14 cellular contexts compared by ENCODE assay signal in the genomic region with DNA sequence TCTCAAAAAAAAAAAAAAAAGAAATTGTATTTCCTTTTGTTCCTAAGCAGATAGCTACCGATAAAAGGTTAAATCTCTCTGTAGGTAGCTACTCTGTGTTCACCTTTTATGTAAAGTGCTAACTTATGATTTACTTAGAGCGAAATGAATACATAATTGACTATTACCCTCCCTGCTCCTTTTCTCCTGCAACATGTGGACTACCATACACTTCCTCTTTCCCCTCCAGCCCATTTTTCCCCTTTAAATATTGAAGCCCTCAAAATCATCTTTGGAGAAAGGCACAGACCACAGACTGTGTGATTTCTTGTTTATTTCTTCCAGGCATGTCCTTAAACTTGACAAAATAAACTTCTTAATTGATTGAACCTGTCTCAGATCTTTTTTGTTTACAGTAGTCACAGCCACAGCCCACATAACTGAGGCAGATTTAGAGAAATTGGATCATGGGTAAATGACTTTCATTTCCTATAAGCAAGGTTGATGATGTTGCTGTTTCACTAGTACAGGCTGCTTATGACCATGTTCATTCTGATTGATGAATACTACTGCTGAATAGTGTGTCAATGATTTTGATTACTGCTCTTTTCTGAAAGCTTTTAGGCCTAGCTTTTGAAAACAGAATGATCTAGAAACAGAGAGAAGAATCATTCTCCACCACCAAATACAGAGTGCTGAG. TPM values are rescaled to one million over a fixed set of nuclear protein-coding genes. Genes with fewer than 3 reads are reported as not detected.
A peak's percentile ranks its signal among the peaks of the same experiment; 100 is the strongest.
DNase-seq lines count a peak whose midpoint lies in the region; ATAC-seq, FAIRE-seq and TF ChIP-seq lines count a peak whose summit lies in the region.
"Had no signal": no experiment of that assay in that cellular context is flagged by ENCODE, and none has a peak within 500 bp of the region (broad histone marks: within the 10 kb centered on the region; RNA-seq: fewer than 3 reads in every experiment).

No MANE protein-coding gene starts in this region.

- H3K27me3 Mint-ChIP-seq in activated CD8-positive, alpha-beta memory T cell treated with anti-CD3 and anti-CD28 coated beads, Interleukin-2, amount 10 ng/mL, durations not matched to agents 7 days and 5 days, result peaks cover 11% of the 10 kb centered on the region
- peaks cover 9% of the 10 kb centered on the region for H3K27me3 Mint-ChIP-seq in memory B cell

- H3K9me3 Mint-ChIP-seq in activated CD8-positive, alpha-beta memory T cell treated with anti-CD3 and anti-CD28 coated beads, Interleukin-2, amount 10 ng/mL, durations not matched to agents 7 days and 5 days (ENCODE audit: low read depth), result no peaks in the 10 kb centered on the region
- H3K9me3 Mint-ChIP-seq in memory B cell, result no peaks in the 10 kb centered on the region

- CTCF ChIA-PET in activated CD8-positive, alpha-beta memory T cell treated with anti-CD3 and anti-CD28 coated beads, Interleukin-2, amount 10 ng/mL, durations not matched to agents 7 days and 5 days (lab: Charles Lee), result no interaction called here

- peak; percentile 27 for ATAC-seq in activated CD8-positive, alpha-beta memory T cell treated with anti-CD3 and anti-CD28 coated beads, Interleukin-2, amount 10 ng/mL, durations not matched to agents 7 days and 5 days
- ATAC-seq in GM21526 (IDR thresholded peaks at IDR 0.05; ENCODE audit: low FRiP score, unreplicated experiment), result peak; percentile 77
- no peak for ATAC-seq in memory B cell (ENCODE audit: low read depth)
- no peak for ATAC-seq in SK-N-SH treated with all-trans-retinoic acid at 6 μM for 48 hours
- ATAC-seq: mucosa of descending colon had no signal

- no peak overlapping the region for H3K4me3 Mint-ChIP-seq in activated CD8-positive, alpha-beta memory T cell treated with anti-CD3 and anti-CD28 coated beads, Interleukin-2, amount 10 ng/mL, durations not matched to agents 7 days and 5 days
- H3K4me3 Mint-ChIP-seq in memory B cell, result no peak overlapping the region

- no peaks in the 10 kb centered on the region for H3K36me3 Mint-ChIP-seq in activated CD8-positive, alpha-beta memory T cell treated with anti-CD3 and anti-CD28 coated beads, Interleukin-2, amount 10 ng/mL, durations not matched to agents 7 days and 5 days
- no peaks in the 10 kb centered on the region for H3K36me3 Mint-ChIP-seq in memory B cell

- H3K4me1 Mint-ChIP-seq in activated CD8-positive, alpha-beta memory T cell treated with anti-CD3 and anti-CD28 coated beads, Interleukin-2, amount 10 ng/mL, durations not matched to agents 7 days and 5 days, result peaks cover 6% of the 10 kb centered on the region
- peaks cover 6% of the 10 kb centered on the region for H3K4me1 Mint-ChIP-seq in memory B cell

- no peak for DNase-seq in activated CD8-positive, alpha-beta memory T cell treated with anti-CD3 and anti-CD28 coated beads, Interleukin-2, amount 10 ng/mL, durations not matched to agents 7 days and 5 days
- DNase-seq in activated CD8-positive, alpha-beta memory T cell treated with anti-CD3 and anti-CD28 coated beads, Interleukin-2, amount 50 U/mL, for 48 hours, result no peak
- DNase-seq in KBM-7 (peak; percentile 38), memory B cell (ENCODE audit: low spot score in 2 of 2) (no peak), H54 (ENCODE audit: insufficient read length, low spot score) (no peak)
- no peak for DNase-seq in stimulated activated naive CD4-positive, alpha-beta T cell (lab: John Stamatoyannopoulos, UW)
- DNase-seq: activated effector memory CD4-positive, alpha-beta T cell treated with anti-CD3 and anti-CD28 coated beads, Interleukin-2, amount 50 U/mL, for 16 hours; mucosa of descending colon; NCI-H774; SK-N-SH; stimulated activated CD4-positive, alpha-beta T cell treated with anti-CD3 and anti-CD28 coated beads, Interleukin-2, amount 100 ng/mL, for 24 hours had no signal

- H3K27ac Mint-ChIP-seq in activated CD8-positive, alpha-beta memory T cell treated with anti-CD3 and anti-CD28 coated beads, Interleukin-2, amount 10 ng/mL, durations not matched to agents 7 days and 5 days, result peak overlapping the region; percentile 47
- H3K27ac Mint-ChIP-seq in memory B cell, result peak overlapping the region; percentile 13

- no peak for FAIRE-seq in H54 (lab: Jason Lieb, UNC)
- FAIRE-seq: islet of Langerhans had no signal

- in situ Hi-C loops in KBM-7 (cut with MboI; ENCODE audit: low pct_unique_long_range_greater_than_20kb, low sequenced_read_pairs), result no loop called here

- TF ChIP-seq POLR2A in H54 (IDR thresholded peaks at IDR 0.05; ENCODE audit: low read depth, low read length), result no peak

TF ChIP-seq in SK-N-SH treated with all-trans-retinoic acid at 6 μM for 48 hours, 23 proteins besides CTCF, POLR2A, EP300 and RAD21 (continues in another document):
- no peak for TF ChIP-seq BACH2 (CRISPR knock-in tag; IDR thresholded peaks at IDR 0.05; ENCODE audit: borderline replicate concordance)
- TF ChIP-seq CSDC2 (CRISPR knock-in tag; IDR thresholded peaks at IDR 0.05), result no peak
- TF ChIP-seq, protein P1, sequence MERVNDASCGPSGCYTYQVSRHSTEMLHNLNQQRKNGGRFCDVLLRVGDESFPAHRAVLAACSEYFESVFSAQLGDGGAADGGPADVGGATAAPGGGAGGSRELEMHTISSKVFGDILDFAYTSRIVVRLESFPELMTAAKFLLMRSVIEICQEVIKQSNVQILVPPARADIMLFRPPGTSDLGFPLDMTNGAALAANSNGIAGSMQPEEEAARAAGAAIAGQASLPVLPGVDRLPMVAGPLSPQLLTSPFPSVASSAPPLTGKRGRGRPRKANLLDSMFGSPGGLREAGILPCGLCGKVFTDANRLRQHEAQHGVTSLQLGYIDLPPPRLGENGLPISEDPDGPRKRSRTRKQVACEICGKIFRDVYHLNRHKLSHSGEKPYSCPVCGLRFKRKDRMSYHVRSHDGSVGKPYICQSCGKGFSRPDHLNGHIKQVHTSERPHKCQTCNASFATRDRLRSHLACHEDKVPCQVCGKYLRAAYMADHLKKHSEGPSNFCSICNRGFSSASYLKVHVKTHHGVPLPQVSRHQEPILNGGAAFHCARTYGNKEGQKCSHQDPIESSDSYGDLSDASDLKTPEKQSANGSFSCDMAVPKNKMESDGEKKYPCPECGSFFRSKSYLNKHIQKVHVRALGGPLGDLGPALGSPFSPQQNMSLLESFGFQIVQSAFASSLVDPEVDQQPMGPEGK (CRISPR knock-in tag; IDR thresholded peaks at IDR 0.05; ENCODE audit: borderline replicate concordance), result no peak
- no peak for TF ChIP-seq ARNTL (CRISPR knock-in tag; IDR thresholded peaks at IDR 0.05; ENCODE audit: borderline replicate concordance, low read depth)
- TF ChIP-seq SNAI2 (CRISPR knock-in tag; IDR thresholded peaks at IDR 0.05), result no peak
- TF ChIP-seq OSR1 (CRISPR knock-in tag; IDR thresholded peaks at IDR 0.05), result no peak
- no peak for TF ChIP-seq GLIS3 (CRISPR knock-in tag; IDR thresholded peaks at IDR 0.05)
- TF ChIP-seq ZNF8 (CRISPR knock-in tag; IDR thresholded peaks at IDR 0.05), result no peak
- TF ChIP-seq ZFP30 (CRISPR knock-in tag; IDR thresholded peaks at IDR 0.05), result no peak
- no peak for TF ChIP-seq CREB5 (CRISPR knock-in tag; IDR thresholded peaks at IDR 0.05; ENCODE audit: low read depth)
- no peak for TF ChIP-seq TSHZ2 (CRISPR knock-in tag; IDR thresholded peaks at IDR 0.05)
- TF ChIP-seq TCF4 (CRISPR knock-in tag; IDR thresholded peaks at IDR 0.05; ENCODE audit: borderline replicate concordance), result no peak

RNA-seq across cellular contexts. Expression of gene PHAX, which starts 59.2 kb away (rescaled TPM):
- total RNA-seq in activated CD8-positive, alpha-beta memory T cell treated with anti-CD3 and anti-CD28 coated beads, Interleukin-2, amount 10 ng/mL, durations not matched to agents 7 days and 5 days, result 10 to 100 TPM; 35.6 to 47.1 TPM

Comparison
In these comparisons a context has a peak if more than half of its experiments do, and no peak if none do; other contexts are left out.
1. ATAC-seq: peak in activated CD8-positive, alpha-beta memory T cell treated with anti-CD3 and anti-CD28 coated beads, Interleukin-2, amount 10 ng/mL, durations not matched to agents 7 days and 5 days (single experiment) and GM21526 (single experiment); none in memory B cell (single experiment) and SK-N-SH treated with all-trans-retinoic acid at 6 μM for 48 hours (single experiment).